In the genomic region with DNA sequence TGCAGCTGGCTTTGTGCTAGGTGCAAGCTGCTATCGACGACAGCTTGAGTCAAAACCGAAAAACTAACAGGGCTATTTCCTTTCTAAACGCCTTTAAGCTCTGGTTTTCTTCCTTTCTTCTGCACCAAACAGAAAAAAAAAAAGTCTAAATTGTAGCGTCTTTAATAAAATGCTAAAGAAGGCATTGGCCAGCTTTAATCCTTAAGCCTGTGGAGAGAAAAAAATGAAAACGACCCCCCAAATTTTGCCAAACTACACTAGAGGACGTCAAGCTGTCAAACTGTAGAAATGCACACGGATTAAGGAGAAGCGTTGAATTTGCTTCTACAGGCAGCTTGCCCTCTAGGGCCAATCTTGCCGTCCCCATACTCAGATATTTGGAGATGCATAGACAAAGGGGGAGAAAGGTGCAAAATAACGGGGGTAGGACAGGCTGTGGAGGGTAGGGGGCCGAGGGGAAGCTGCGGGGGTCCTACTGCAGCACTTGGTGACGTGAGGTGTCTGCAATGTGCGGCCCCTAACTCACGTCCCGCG, we compare ENCODE assay signal across 8 cellular contexts. TPM values are rescaled to one million over a fixed set of nuclear protein-coding genes. Genes with fewer than 3 reads are reported as not detected.
A peak's percentile ranks its signal among the peaks of the same experiment; 100 is the strongest.
DNase-seq lines count a peak whose midpoint lies in the region; ATAC-seq, FAIRE-seq and TF ChIP-seq lines count a peak whose summit lies in the region.

No MANE protein-coding gene starts in this region.

- H3K4me2 ChIP-seq in astrocyte (ENCODE audit: low read length), result peak overlapping the region; percentile 86

- H3K4me1 ChIP-seq in astrocyte (ENCODE audit: insufficient read depth, low read length), result peaks cover 20% of the 10 kb centered on the region

- peak overlapping the region; percentile 7 for H3K9ac ChIP-seq in astrocyte (ENCODE audit: low read length)

- H3K27ac ChIP-seq in astrocyte (ENCODE audit: low read depth, low read length), result no peak overlapping the region

- H3K9me3 ChIP-seq in astrocyte (ENCODE audit: insufficient read depth, low read depth, low read length), result no peaks in the 10 kb centered on the region

- no peak for TF ChIP-seq POLR2A in GM12891 (IDR thresholded peaks at IDR 0.05; ENCODE audit: low read depth, low read length)

- DNase-seq in GM12891 (ENCODE audit: insufficient read length, low spot score) (no peak), astrocyte (ENCODE audit: low read depth) (no peak), naive B cell (no peak), omental fat pad (ENCODE audit: low spot score) (no peak), GOT3 (lab: John Stamatoyannopoulos, UW) (no peak), urothelium cell line (ENCODE audit: low spot score) (no peak)

- H3K36me3 ChIP-seq in astrocyte (ENCODE audit: insufficient read depth, low read length), result no peaks in the 10 kb centered on the region

- peak overlapping the region; percentile 43 for H3K4me3 ChIP-seq in astrocyte (ENCODE audit: insufficient read depth, low read depth, low read length)

- H4K20me1 ChIP-seq in astrocyte (ENCODE audit: insufficient read depth, low read length), result peaks cover 15% of the 10 kb centered on the region

- peak overlapping the region; percentile 69 for H2AFZ ChIP-seq in astrocyte (ENCODE audit: low read depth, low read length)

- TF ChIP-seq CTCF in astrocyte (IDR thresholded peaks at IDR 0.05; ENCODE audit: insufficient read depth, low read depth, low read length) (no peak), omental fat pad (IDR thresholded peaks at IDR 0.05) (no peak)

- FAIRE-seq in GM12891 (lab: Jason Lieb, UNC), result peak; percentile 54
- no peak for FAIRE-seq in astrocyte (lab: Jason Lieb, UNC)
- FAIRE-seq in urothelium cell line (lab: Jason Lieb, UNC), result no peak

- H3K27me3 ChIP-seq in astrocyte (ENCODE audit: insufficient read depth, low read length), result peaks cover 64% of the 10 kb centered on the region

- no peaks in the 10 kb centered on the region for H3K79me2 ChIP-seq in astrocyte (ENCODE audit: insufficient read depth, low read length)

- H3K27me3 Mint-ChIP-seq in astrocyte (ENCODE audit: low read depth, unreplicated experiment), result peaks cover 32% of the 10 kb centered on the region
- peaks cover 50 to 76% (median 75%) of the 10 kb centered on the region in 3 donors for H3K27me3 Mint-ChIP-seq in naive B cell

- ATAC-seq in HG03064 (IDR thresholded peaks at IDR 0.05; ENCODE audit: low read depth, unreplicated experiment) (peak; percentile 3), naive B cell (ENCODE audit: low read depth in 2 of 2) (no peak), omental fat pad (ENCODE audit: low FRiP score) (no peak), HG02973 (IDR thresholded peaks at IDR 0.05; ENCODE audit: unreplicated experiment) (no peak)

- peak overlapping the region; percentile 86 for H3K4me3 Mint-ChIP-seq in astrocyte (ENCODE audit: unreplicated experiment)
- peak overlapping the region; percentile 72 to 88 (median 80) for H3K4me3 Mint-ChIP-seq in naive B cell

- H3K27ac Mint-ChIP-seq in astrocyte (ENCODE audit: unreplicated experiment), result peak overlapping the region; percentile 91
- H3K27ac Mint-ChIP-seq in naive B cell, result peak overlapping the region in 2 of 6 donors; percentile 66 to 88

- H3K9me3 Mint-ChIP-seq in astrocyte (ENCODE audit: unreplicated experiment) (no peaks in the 10 kb centered on the region), naive B cell (peaks cover 7 to 29% (median 19%) of the 10 kb centered on the region in 7 donors)

- H3K4me1 Mint-ChIP-seq in astrocyte (ENCODE audit: low read depth, unreplicated experiment) (peaks cover 3% of the 10 kb centered on the region), naive B cell (peaks cover 38 to 47% (median 39%) of the 10 kb centered on the region in 3 donors)

- H3K36me3 Mint-ChIP-seq in astrocyte (ENCODE audit: low read depth, unreplicated experiment) (no peaks in the 10 kb centered on the region), naive B cell (peaks cover 8 to 38% of the 10 kb centered on the region in 2 donors)

TF ChIP-seq in GM12891, 5 proteins besides CTCF, POLR2A, EP300 and RAD21:
- TF ChIP-seq POLR2AphosphoS5 (IDR thresholded peaks at IDR 0.05; ENCODE audit: low read depth, low read length) (no peak), PAX5 (IDR thresholded peaks at IDR 0.05; ENCODE audit: insufficient read depth, low read length, severe bottlenecking) (no peak), TAF1 (IDR thresholded peaks at IDR 0.05; ENCODE audit: low read depth, low read length) (no peak), SPI1 (IDR thresholded peaks at IDR 0.05; ENCODE audit: low read depth, low read length) (no peak), POU2F2 (IDR thresholded peaks at IDR 0.05; ENCODE audit: low read depth, low read length) (no peak)
TF ChIP-seq in GM12891: peak in this region for 0.

RNA-seq across cellular contexts. Expression of gene NRN1, which starts 1.5 kb away (rescaled TPM):
- polyA plus RNA-seq in GM12891 (2012; ENCODE audit: low read depth, missing spikeins), result 4.8 TPM
- total RNA-seq in astrocyte, result 0.82 and 1.0 TPM in 2 replicates
- polyA plus RNA-seq in naive B cell (ENCODE audit: low read depth in 6 of 6), result not detected
- 10 to 100 TPM in 3 of 4 donors, 1 to 10 TPM in 1; 7.2 to 35.9 (median 18.7) TPM for total RNA-seq in omental fat pad
